ENCODE assay signal across 35 cellular contexts in genomic region chrX:2761246-2761645, GRCh38. TPM values are rescaled to one million over a fixed set of nuclear protein-coding genes. Genes with fewer than 3 reads are reported as not detected.
"Had no signal": no experiment of that assay in that cellular context is flagged by ENCODE, and none has a peak within 500 bp of the region (broad histone marks: within the 10 kb centered on the region; RNA-seq: fewer than 3 reads in every experiment).

No MANE protein-coding gene starts in this region.

- ATAC-seq: activated CD8-positive, alpha-beta memory T cell treated with anti-CD3 and anti-CD28 coated beads, Interleukin-2, amount 10 ng/mL, durations not matched to agents 7 days and 5 days; activated naive CD8-positive, alpha-beta T cell treated with anti-CD3 and anti-CD28 coated beads, Interleukin-2, amount 50 U/mL, for 24 hours; Panc1; SK-N-SH treated with all-trans-retinoic acid at 6 μM for 48 hours; T-cell had no signal

- H3K27ac ChIP-seq: brain microvascular endothelial cell, cardiac muscle cell, SJSA1, VCaP had no signal

- H3K27me3 ChIP-seq: brain microvascular endothelial cell, cardiac muscle cell, SJSA1 had no signal

- H3K36me3 ChIP-seq: brain microvascular endothelial cell, cardiac muscle cell, SJSA1 had no signal

- H3K4me3 ChIP-seq: cardiac muscle cell, SJSA1 had no signal

- H3K4me1 ChIP-seq: SJSA1 had no signal

- DNase-seq: activated B cell treated with CpG ODN at 0.5 μM for 24 hours; activated CD4-positive, alpha-beta memory T cell treated with anti-CD3 and anti-CD28 coated beads, Interleukin-2, amount 10 ng/mL, durations not matched to agents 7 days and 5 days; activated CD4-positive, alpha-beta T cell treated with anti-CD3 and anti-CD28 coated beads for 1 hour; activated CD4-positive, alpha-beta T cell treated with anti-CD3 and anti-CD28 coated beads for 48 hours; activated CD8-positive, alpha-beta memory T cell treated with anti-CD3 and anti-CD28 coated beads for 24 hours; activated CD8-positive, alpha-beta memory T cell treated with anti-CD3 and anti-CD28 coated beads, Interleukin-2, amount 10 ng/mL, durations not matched to agents 7 days and 5 days; activated CD8-positive, alpha-beta memory T cell treated with anti-CD3 and anti-CD28 coated beads, Interleukin-2, amount 50 U/mL, for 48 hours; activated effector memory CD4-positive, alpha-beta T cell treated with Interleukin-2 at 50 U/mL for 16 hours; activated naive CD4-positive, alpha-beta T cell treated with anti-CD3 and anti-CD28 coated beads, Interleukin-2, amount 10 ng/mL, durations not matched to agents 7 days and 5 days; activated naive CD8-positive, alpha-beta T cell treated with anti-CD3 and anti-CD28 coated beads, Interleukin-2, amount 50 U/mL, for 24 hours; activated T-cell treated with anti-CD3 and anti-CD28 coated beads, Interleukin-2, amount 50 U/mL, for 48 hours; anterior cingulate cortex; brain microvascular endothelial cell; Karpas-422; KBM-7; NCI-H1105; NCI-H1436; NCI-H1694; NCI-H1930; NCI-H2081 treated with DMSO at 0.1 percent for 48 hours; NCI-H345; NCI-H524 treated with DMSO at 0.1 percent for 48 hours; RPMI8226; SHP77 treated with DMSO at 0.1 percent for 48 hours; T-cell; T-helper 2 cell; T-helper 9 cell had no signal

- H3K9me3 ChIP-seq: SJSA1 had no signal

RNA-seq across cellular contexts. Expression of gene XG, which starts 9.4 kb away (rescaled TPM):
- total RNA-seq: activated B cell treated with CpG ODN at 0.5 μM for 24 hours; activated CD4-positive, alpha-beta memory T cell treated with anti-CD3 and anti-CD28 coated beads, Interleukin-2, amount 10 ng/mL, durations not matched to agents 7 days and 5 days; activated CD8-positive, alpha-beta memory T cell treated with anti-CD3 and anti-CD28 coated beads, Interleukin-2, amount 10 ng/mL, durations not matched to agents 7 days and 5 days; cardiac muscle cell; MCF 10A; NCI-H460; SJSA1 had no signal
- polyA plus RNA-seq: cardiac muscle cell, IgD-negative memory B cell had no signal
